ENCODE assay signal across 1 cellular context in the genomic region with DNA sequence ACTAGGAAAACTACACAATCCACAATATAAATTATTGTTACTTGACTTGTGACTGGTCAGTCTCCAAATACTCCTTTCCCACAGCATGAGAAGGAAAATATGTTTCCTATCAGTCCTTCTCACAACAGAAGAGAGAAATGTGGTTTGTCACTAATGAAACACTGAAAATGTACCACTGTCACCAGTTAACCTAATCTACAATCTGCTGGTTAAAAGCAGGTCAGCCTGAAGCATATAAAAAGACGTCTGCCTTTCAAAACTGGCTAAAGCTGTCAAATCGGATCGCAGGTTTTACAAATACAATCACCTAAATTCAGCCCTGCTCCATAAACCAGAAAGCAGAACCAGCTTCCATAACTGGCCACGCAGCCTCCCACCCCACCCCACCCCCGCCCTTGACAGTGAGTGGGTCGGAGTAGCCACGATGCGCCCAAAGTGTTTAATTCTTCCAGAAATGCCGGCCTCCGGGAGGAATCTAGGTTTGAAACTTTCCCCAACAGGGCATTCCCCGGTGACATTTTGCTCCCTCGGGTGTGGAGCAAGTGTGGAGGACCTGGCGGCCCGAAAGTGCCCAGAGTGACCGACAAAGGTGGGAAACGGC.
A peak's percentile ranks its signal among the peaks of the same experiment; 100 is the strongest.
TF ChIP-seq lines count a peak whose summit lies in the region.

No MANE protein-coding gene starts in this region.

TF ChIP-seq in K562, 482 proteins besides CTCF, POLR2A, EP300 and RAD21 (continued from another document):
- TF ChIP-seq MED1 (CRISPR knock-in tag; IDR thresholded peaks at IDR 0.05; ENCODE audit: borderline replicate concordance): no peak
- TF ChIP-seq, protein P1, sequence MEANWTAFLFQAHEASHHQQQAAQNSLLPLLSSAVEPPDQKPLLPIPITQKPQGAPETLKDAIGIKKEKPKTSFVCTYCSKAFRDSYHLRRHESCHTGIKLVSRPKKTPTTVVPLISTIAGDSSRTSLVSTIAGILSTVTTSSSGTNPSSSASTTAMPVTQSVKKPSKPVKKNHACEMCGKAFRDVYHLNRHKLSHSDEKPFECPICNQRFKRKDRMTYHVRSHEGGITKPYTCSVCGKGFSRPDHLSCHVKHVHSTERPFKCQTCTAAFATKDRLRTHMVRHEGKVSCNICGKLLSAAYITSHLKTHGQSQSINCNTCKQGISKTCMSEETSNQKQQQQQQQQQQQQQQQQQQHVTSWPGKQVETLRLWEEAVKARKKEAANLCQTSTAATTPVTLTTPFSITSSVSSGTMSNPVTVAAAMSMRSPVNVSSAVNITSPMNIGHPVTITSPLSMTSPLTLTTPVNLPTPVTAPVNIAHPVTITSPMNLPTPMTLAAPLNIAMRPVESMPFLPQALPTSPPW (CRISPR knock-in tag; IDR thresholded peaks at IDR 0.05): peak; percentile 55
- TF ChIP-seq, protein P2, sequence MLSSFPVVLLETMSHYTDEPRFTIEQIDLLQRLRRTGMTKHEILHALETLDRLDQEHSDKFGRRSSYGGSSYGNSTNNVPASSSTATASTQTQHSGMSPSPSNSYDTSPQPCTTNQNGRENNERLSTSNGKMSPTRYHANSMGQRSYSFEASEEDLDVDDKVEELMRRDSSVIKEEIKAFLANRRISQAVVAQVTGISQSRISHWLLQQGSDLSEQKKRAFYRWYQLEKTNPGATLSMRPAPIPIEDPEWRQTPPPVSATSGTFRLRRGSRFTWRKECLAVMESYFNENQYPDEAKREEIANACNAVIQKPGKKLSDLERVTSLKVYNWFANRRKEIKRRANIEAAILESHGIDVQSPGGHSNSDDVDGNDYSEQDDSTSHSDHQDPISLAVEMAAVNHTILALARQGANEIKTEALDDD (IDR thresholded peaks at IDR 0.05): peak; percentile 96
- peak; percentile 66 for TF ChIP-seq EGR1 (conservative IDR thresholded peaks at IDR 0.05)
- TF ChIP-seq ZZZ3 (IDR thresholded peaks at IDR 0.05): no peak
- TF ChIP-seq SAP30 (IDR thresholded peaks at IDR 0.05; ENCODE audit: borderline replicate concordance, insufficient read depth, low read depth, low read length, poor library complexity, severe bottlenecking): peak; percentile 5
- TF ChIP-seq ZNF239 (CRISPR knock-in tag; IDR thresholded peaks at IDR 0.05): no peak
- no peak for TF ChIP-seq MCM2 (IDR thresholded peaks at IDR 0.05; ENCODE audit: low read depth)
- TF ChIP-seq, protein P3, sequence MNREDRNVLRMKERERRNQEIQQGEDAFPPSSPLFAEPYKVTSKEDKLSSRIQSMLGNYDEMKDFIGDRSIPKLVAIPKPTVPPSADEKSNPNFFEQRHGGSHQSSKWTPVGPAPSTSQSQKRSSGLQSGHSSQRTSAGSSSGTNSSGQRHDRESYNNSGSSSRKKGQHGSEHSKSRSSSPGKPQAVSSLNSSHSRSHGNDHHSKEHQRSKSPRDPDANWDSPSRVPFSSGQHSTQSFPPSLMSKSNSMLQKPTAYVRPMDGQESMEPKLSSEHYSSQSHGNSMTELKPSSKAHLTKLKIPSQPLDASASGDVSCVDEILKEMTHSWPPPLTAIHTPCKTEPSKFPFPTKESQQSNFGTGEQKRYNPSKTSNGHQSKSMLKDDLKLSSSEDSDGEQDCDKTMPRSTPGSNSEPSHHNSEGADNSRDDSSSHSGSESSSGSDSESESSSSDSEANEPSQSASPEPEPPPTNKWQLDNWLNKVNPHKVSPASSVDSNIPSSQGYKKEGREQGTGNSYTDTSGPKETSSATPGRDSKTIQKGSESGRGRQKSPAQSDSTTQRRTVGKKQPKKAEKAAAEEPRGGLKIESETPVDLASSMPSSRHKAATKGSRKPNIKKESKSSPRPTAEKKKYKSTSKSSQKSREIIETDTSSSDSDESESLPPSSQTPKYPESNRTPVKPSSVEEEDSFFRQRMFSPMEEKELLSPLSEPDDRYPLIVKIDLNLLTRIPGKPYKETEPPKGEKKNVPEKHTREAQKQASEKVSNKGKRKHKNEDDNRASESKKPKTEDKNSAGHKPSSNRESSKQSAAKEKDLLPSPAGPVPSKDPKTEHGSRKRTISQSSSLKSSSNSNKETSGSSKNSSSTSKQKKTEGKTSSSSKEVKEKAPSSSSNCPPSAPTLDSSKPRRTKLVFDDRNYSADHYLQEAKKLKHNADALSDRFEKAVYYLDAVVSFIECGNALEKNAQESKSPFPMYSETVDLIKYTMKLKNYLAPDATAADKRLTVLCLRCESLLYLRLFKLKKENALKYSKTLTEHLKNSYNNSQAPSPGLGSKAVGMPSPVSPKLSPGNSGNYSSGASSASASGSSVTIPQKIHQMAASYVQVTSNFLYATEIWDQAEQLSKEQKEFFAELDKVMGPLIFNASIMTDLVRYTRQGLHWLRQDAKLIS (CRISPR knock-in tag; IDR thresholded peaks at IDR 0.05): no peak
- no peak for TF ChIP-seq CBX3 (IDR thresholded peaks at IDR 0.05; ENCODE audit: borderline replicate concordance in 1 of 2, low read length in 2 of 2)
- TF ChIP-seq, protein P4, sequence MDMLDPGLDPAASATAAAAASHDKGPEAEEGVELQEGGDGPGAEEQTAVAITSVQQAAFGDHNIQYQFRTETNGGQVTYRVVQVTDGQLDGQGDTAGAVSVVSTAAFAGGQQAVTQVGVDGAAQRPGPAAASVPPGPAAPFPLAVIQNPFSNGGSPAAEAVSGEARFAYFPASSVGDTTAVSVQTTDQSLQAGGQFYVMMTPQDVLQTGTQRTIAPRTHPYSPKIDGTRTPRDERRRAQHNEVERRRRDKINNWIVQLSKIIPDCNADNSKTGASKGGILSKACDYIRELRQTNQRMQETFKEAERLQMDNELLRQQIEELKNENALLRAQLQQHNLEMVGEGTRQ (CRISPR knock-in tag; IDR thresholded peaks at IDR 0.05): no peak
- TF ChIP-seq MYBL2 (IDR thresholded peaks at IDR 0.05; ENCODE audit: low read depth): no peak
- TF ChIP-seq MYBL2 (CRISPR knock-in tag; IDR thresholded peaks at IDR 0.05; ENCODE audit: borderline replicate concordance): no peak
- TF ChIP-seq SMARCE1 (IDR thresholded peaks at IDR 0.05): 0 out of 2 replicates have a peak, but pooled peaks have one; percentile 19
- TF ChIP-seq, protein P5, sequence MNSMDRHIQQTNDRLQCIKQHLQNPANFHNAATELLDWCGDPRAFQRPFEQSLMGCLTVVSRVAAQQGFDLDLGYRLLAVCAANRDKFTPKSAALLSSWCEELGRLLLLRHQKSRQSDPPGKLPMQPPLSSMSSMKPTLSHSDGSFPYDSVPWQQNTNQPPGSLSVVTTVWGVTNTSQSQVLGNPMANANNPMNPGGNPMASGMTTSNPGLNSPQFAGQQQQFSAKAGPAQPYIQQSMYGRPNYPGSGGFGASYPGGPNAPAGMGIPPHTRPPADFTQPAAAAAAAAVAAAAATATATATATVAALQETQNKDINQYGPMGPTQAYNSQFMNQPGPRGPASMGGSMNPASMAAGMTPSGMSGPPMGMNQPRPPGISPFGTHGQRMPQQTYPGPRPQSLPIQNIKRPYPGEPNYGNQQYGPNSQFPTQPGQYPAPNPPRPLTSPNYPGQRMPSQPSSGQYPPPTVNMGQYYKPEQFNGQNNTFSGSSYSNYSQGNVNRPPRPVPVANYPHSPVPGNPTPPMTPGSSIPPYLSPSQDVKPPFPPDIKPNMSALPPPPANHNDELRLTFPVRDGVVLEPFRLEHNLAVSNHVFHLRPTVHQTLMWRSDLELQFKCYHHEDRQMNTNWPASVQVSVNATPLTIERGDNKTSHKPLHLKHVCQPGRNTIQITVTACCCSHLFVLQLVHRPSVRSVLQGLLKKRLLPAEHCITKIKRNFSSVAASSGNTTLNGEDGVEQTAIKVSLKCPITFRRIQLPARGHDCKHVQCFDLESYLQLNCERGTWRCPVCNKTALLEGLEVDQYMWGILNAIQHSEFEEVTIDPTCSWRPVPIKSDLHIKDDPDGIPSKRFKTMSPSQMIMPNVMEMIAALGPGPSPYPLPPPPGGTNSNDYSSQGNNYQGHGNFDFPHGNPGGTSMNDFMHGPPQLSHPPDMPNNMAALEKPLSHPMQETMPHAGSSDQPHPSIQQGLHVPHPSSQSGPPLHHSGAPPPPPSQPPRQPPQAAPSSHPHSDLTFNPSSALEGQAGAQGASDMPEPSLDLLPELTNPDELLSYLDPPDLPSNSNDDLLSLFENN (IDR thresholded peaks at IDR 0.05; ENCODE audit: low read depth in 2 of 2, low read length in 2 of 2): no peak
- TF ChIP-seq KDM1A (IDR thresholded peaks at IDR 0.05): no peak
